ENCODE assay signal across 9 cellular contexts in the genomic region with DNA sequence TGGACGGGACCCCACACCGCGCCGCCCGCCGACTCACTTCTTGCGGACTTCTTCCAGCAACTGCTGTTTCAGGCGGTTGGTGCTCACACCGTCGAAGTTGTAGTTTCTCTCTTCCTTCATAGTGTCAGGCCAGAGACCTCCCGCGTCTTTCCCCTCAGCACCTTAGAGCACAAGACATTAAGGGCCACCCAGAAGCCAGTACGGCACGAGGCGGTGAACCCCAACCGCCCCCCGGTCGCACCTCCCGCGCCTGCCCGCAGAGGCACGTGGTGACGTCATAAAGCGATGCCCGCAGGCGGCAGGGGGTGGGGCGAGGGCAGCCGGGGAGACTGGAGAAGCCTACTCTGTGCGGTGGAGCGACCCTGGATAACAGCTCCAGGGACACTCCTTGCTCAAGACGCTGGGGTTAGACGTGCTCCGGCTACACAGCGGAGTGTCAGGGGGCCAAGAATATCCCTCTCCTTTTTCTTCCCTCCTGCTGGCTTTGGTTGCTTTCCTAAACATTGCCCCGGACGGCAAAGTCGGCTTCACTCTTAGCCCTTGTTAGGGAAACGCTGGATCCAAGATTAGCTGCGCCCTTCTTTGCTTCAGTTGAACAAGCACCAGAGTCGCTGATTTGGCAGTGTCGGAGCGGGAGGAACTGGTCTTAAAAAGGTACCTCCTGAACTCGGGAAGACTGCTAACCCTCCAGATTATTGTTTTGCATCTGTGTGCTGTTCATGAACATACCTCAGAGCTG. TPM values are rescaled to one million over a fixed set of nuclear protein-coding genes. Genes with fewer than 3 reads are reported as not detected.
A peak's percentile ranks its signal among the peaks of the same experiment; 100 is the strongest.
DNase-seq lines count a peak whose midpoint lies in the region; ATAC-seq and TF ChIP-seq lines count a peak whose summit lies in the region.
"Had no signal": no experiment of that assay in that cellular context is flagged by ENCODE, and none has a peak within 500 bp of the region (broad histone marks: within the 10 kb centered on the region; RNA-seq: fewer than 3 reads in every experiment).

A gene (minus strand): TSS at position 215 of the 739 bp plus-strand sequence. CDS start 95 bp downstream, at position 120.

- no peaks in the 10 kb centered on the region for H3K4me1 ChIP-seq in parathyroid adenoma
- H3K4me1 ChIP-seq in tibial nerve, result peaks cover 0 to 20% (median 6%) of the 10 kb centered on the region in 4 donors
- H3K4me1 ChIP-seq: BLaER1 had no signal

- H3K9ac ChIP-seq in parathyroid adenoma, result no peak within 1 kb of the TSS
- H3K9ac ChIP-seq: BLaER1 had no signal

- DNase-seq in NCI-H187 (lab: John Stamatoyannopoulos, UW) (peak; percentile 4 to 19), NCI-H187 treated with DMSO at 0.1 percent for 48 hours (lab: John Stamatoyannopoulos, UW) (no peak), HS-27A (ENCODE audit: low read depth) (peak; percentile 31), T-cell (peak; percentile 6 to 64 (median 48)), cardiac septum (ENCODE audit: low spot score) (peak; percentile 92), tibial nerve (ENCODE audit: low spot score in 2 of 2) (peak; percentile 41 to 68)
- peak; percentile 68 for DNase-seq in activated naive CD8-positive, alpha-beta T cell treated with anti-CD3 and anti-CD28 coated beads, Interleukin-2, amount 50 U/mL, for 24 hours

- H3K27me3 ChIP-seq in parathyroid adenoma (ENCODE audit: control insufficient read depth, insufficient read depth, low read length), result no peaks in the 10 kb centered on the region
- H3K27me3 ChIP-seq in tibial nerve, result no peaks in the 10 kb centered on the region
- H3K27me3 ChIP-seq: BLaER1 had no signal

- H3K36me3 ChIP-seq in parathyroid adenoma (ENCODE audit: control insufficient read depth, insufficient read depth, low read length) (no peaks in the 10 kb centered on the region), tibial nerve (no peaks in the 10 kb centered on the region)
- H3K36me3 ChIP-seq: BLaER1 had no signal

- TF ChIP-seq EP300 in tibial nerve (IDR thresholded peaks at IDR 0.05), result peak in 1 of 2 donors; percentile 77

- H3K4me3 ChIP-seq in parathyroid adenoma (ENCODE audit: low read depth, low read length), result peak within 1 kb of the TSS; percentile 58
- H3K4me3 ChIP-seq in tibial nerve, result peak within 1 kb of the TSS; percentile 43 to 72 (median 55)
- H3K4me3 ChIP-seq: BLaER1 had no signal

- H2AFZ ChIP-seq in parathyroid adenoma, result peak within 1 kb of the TSS; percentile 92

- no peak within 1 kb of the TSS for H3K27ac Mint-ChIP-seq in T-cell
- H3K27ac Mint-ChIP-seq in activated naive CD8-positive, alpha-beta T cell treated with anti-CD3 and anti-CD28 coated beads, Interleukin-2, amount 50 U/mL, for 24 hours, result no peak within 1 kb of the TSS

- no peak for TF ChIP-seq POLR2A in tibial nerve (IDR thresholded peaks at IDR 0.05)

- H3K4me3 Mint-ChIP-seq in T-cell, result peak within 1 kb of the TSS; percentile 77 to 83 (median 80)
- H3K4me3 Mint-ChIP-seq in activated naive CD8-positive, alpha-beta T cell treated with anti-CD3 and anti-CD28 coated beads, Interleukin-2, amount 50 U/mL, for 24 hours, result peak within 1 kb of the TSS; percentile 80

- H3K79me2 ChIP-seq in parathyroid adenoma, result no peaks in the 10 kb centered on the region

- peak; percentile 72 to 93 (median 84) for ATAC-seq in T-cell (replicated peaks in 1 of 4)
- peak; percentile 83 for ATAC-seq in activated naive CD8-positive, alpha-beta T cell treated with anti-CD3 and anti-CD28 coated beads, Interleukin-2, amount 50 U/mL, for 24 hours

- peaks cover under 1% of the 10 kb centered on the region for H3K36me3 Mint-ChIP-seq in T-cell
- peaks cover 3% of the 10 kb centered on the region for H3K36me3 Mint-ChIP-seq in activated naive CD8-positive, alpha-beta T cell treated with anti-CD3 and anti-CD28 coated beads, Interleukin-2, amount 50 U/mL, for 24 hours (ENCODE audit: low read depth)

- POLR2A ChIA-PET in T-cell (lab: Charles Lee), result no interaction called here

- intact Hi-C loops in cardiac septum (cut with DNase I), result no loop called here

- H3K27me3 Mint-ChIP-seq in T-cell, result peaks cover 22% of the 10 kb centered on the region in 2 donors
- H3K27me3 Mint-ChIP-seq in activated naive CD8-positive, alpha-beta T cell treated with anti-CD3 and anti-CD28 coated beads, Interleukin-2, amount 50 U/mL, for 24 hours, result peaks cover 36% of the 10 kb centered on the region

- CTCF ChIA-PET in T-cell (lab: Charles Lee), result interaction anchor here in 1 of 2 donors (0.9 kb wide), 1 partner anchor 14 kb away, joined by 4 read pairs; no protein-coding TSS in a partner anchor

- H3K9me3 ChIP-seq in parathyroid adenoma (ENCODE audit: control insufficient read depth, low read length), result no peaks in the 10 kb centered on the region
- no peaks in the 10 kb centered on the region for H3K9me3 ChIP-seq in tibial nerve

- H3K9me3 Mint-ChIP-seq in T-cell, result no peaks in the 10 kb centered on the region
- H3K9me3 Mint-ChIP-seq in activated naive CD8-positive, alpha-beta T cell treated with anti-CD3 and anti-CD28 coated beads, Interleukin-2, amount 50 U/mL, for 24 hours, result no peaks in the 10 kb centered on the region

- H3K4me1 Mint-ChIP-seq in T-cell, result peaks cover 14 to 18% (median 15%) of the 10 kb centered on the region in 3 donors
- peaks cover 15% of the 10 kb centered on the region for H3K4me1 Mint-ChIP-seq in activated naive CD8-positive, alpha-beta T cell treated with anti-CD3 and anti-CD28 coated beads, Interleukin-2, amount 50 U/mL, for 24 hours

- peak within 1 kb of the TSS; percentile 54 for H3K27ac ChIP-seq in parathyroid adenoma
- peak within 1 kb of the TSS in 3 of 4 donors; percentile 17 to 83 (median 51) for H3K27ac ChIP-seq in tibial nerve
- H3K27ac ChIP-seq: BLaER1 had no signal

- H3K4me2 ChIP-seq in parathyroid adenoma (ENCODE audit: low read length), result peak within 1 kb of the TSS; percentile 94
- H3K4me2 ChIP-seq: BLaER1 had no signal

- no peak for TF ChIP-seq CTCF in parathyroid adenoma (IDR thresholded peaks at IDR 0.05)
- TF ChIP-seq CTCF in tibial nerve (IDR thresholded peaks at IDR 0.05), result peak in 1 of 5 experiments; percentile 8

- WGBS in tibial nerve, 2 donors, result 1 to 8% methylated on average over 31 to 35 of the region's 43 CpGs

RNA-seq across cellular contexts. Expression of the gene that starts here (rescaled TPM):
- not detected for total RNA-seq in T-cell
- 2.2 TPM for total RNA-seq in cardiac septum
- total RNA-seq in tibial nerve, result under 1 TPM in 3 of 4 donors, not detected in 1; 0.30 to 0.63 (median 0.39) TPM

Comparison
In these comparisons a context has a peak if more than half of its experiments do, and no peak if none do; other contexts are left out.
1. Peak in DNase-seq and ATAC-seq in T-cell; RNA of the gene not detected or under 1 TPM.
2. Peak in DNase-seq, H3K4me3 ChIP-seq and H3K27ac ChIP-seq in tibial nerve; RNA of the gene not detected or under 1 TPM.